ENCODE assay signal across 8 cellular contexts in genomic region chrX:48802813-48803261, GRCh38. TPM values are rescaled to one million over a fixed set of nuclear protein-coding genes. Genes with fewer than 3 reads are reported as not detected.
A peak's percentile ranks its signal among the peaks of the same experiment; 100 is the strongest.
DNase-seq lines count a peak whose midpoint lies in the region; ATAC-seq, FAIRE-seq and TF ChIP-seq lines count a peak whose summit lies in the region.

No MANE protein-coding gene starts in this region.

- ATAC-seq in Panc1 (no peak), GM18502 (IDR thresholded peaks at IDR 0.05; ENCODE audit: poor library complexity, unreplicated experiment) (no peak), GM18511 (IDR thresholded peaks at IDR 0.05; ENCODE audit: unreplicated experiment) (no peak), HG02870 (IDR thresholded peaks at IDR 0.05; ENCODE audit: unreplicated experiment) (no peak)

- in situ Hi-C loops in Panc1 (cut with HindIII; ENCODE audit: low pct_unique_long_range_greater_than_20kb, low sequenced_read_pairs): no loop called here

- H3K9ac ChIP-seq in endothelial cell of umbilical vein (replicated peaks; ENCODE audit: extremely low read depth, insufficient read depth, low read length): peak overlapping the region; percentile 94

- no peaks in the 10 kb centered on the region for H4K20me1 ChIP-seq in endothelial cell of umbilical vein (replicated peaks; ENCODE audit: control insufficient read depth, extremely low read depth, insufficient read depth, low read length)

- H3K4me3 ChIP-seq in CD8-positive, alpha-beta memory T cell (ENCODE audit: low read length): peak overlapping the region; percentile 74
- peak overlapping the region; percentile 64 to 73 for H3K4me3 ChIP-seq in Panc1 (ENCODE audit: low read depth in 2 of 2, low read length in 2 of 2)
- peak overlapping the region; percentile 57 to 75 (median 58) for H3K4me3 ChIP-seq in endothelial cell of umbilical vein (replicated peaks in 1 of 3; ENCODE audit: insufficient read depth in 1 of 3, low read depth in 1 of 3, low read length in 3 of 3)
- H3K4me3 ChIP-seq in ovary: peak overlapping the region; percentile 60

- BruUV-seq in Panc1 (replicated peaks; lab: Mats Ljungman, UMichigan) (no TSS peak), endothelial cell of umbilical vein (replicated peaks; lab: Mats Ljungman, UMichigan) (TSS peak; percentile 63)

- dilution Hi-C loops in endothelial cell of umbilical vein (cut with MboI; ENCODE audit: extremely low pct_ligation_motif_present, low sequenced_read_pairs): no loop called here

- CTCF ChIA-PET in CD8-positive, alpha-beta memory T cell (lab: Charles Lee): no interaction called here
- CTCF ChIA-PET in Panc1 (lab: Charles Lee) (no interaction called here), endothelial cell of umbilical vein (lab: Charles Lee) (no interaction called here)

- TF ChIP-seq POLR2A in endothelial cell of umbilical vein (IDR thresholded peaks at IDR 0.05; ENCODE audit: low read depth, low read length) (no peak), ovary (IDR thresholded peaks at IDR 0.05) (no peak)

- peak; percentile 43 for FAIRE-seq in endothelial cell of umbilical vein (lab: Jason Lieb, UNC)

- peak overlapping the region; percentile 40 for H2AFZ ChIP-seq in endothelial cell of umbilical vein (ENCODE audit: low read depth, low read length)

- H3K9me3 Mint-ChIP-seq in CD8-positive, alpha-beta memory T cell: no peaks in the 10 kb centered on the region

- H3K4me1 ChIP-seq in CD8-positive, alpha-beta memory T cell (ENCODE audit: insufficient read depth, low read length): peaks cover 5% of the 10 kb centered on the region
- H3K4me1 ChIP-seq in Panc1 (ENCODE audit: control insufficient read depth, insufficient read depth, low read length) (0 out of 2 replicates have a peak, but pooled peaks cover 3% of the 10 kb centered on the region), endothelial cell of umbilical vein (ENCODE audit: control insufficient read depth, extremely low read depth, insufficient read depth, low read length) (peaks cover 4% of the 10 kb centered on the region), ovary (ENCODE audit: insufficient read depth) (peaks cover 2% of the 10 kb centered on the region)

- peak overlapping the region in 6 of 8 donors; percentile 63 to 100 (median 99) for H3K27ac Mint-ChIP-seq in CD8-positive, alpha-beta memory T cell

- H3K27me3 Mint-ChIP-seq in CD8-positive, alpha-beta memory T cell: peaks cover 0 to 3% of the 10 kb centered on the region in 2 donors

- no peaks in the 10 kb centered on the region for H3K9me3 ChIP-seq in CD8-positive, alpha-beta memory T cell (ENCODE audit: low read length)
- no peaks in the 10 kb centered on the region for H3K9me3 ChIP-seq in Panc1 (ENCODE audit: control insufficient read depth, insufficient read depth, low read depth, low read length)
- H3K9me3 ChIP-seq in endothelial cell of umbilical vein (replicated peaks; ENCODE audit: control insufficient read depth, insufficient read depth, low read length): no peaks in the 10 kb centered on the region
- no peaks in the 10 kb centered on the region for H3K9me3 ChIP-seq in ovary

- intact Hi-C loops in Panc1 (cut with micrococcal nuclease; ENCODE audit: unreplicated experiment): no loop called here
- intact Hi-C loops in endothelial cell of umbilical vein (cut with micrococcal nuclease): no loop called here
- intact Hi-C loops in ovary (cut with DNase I): no loop called here

- TF ChIP-seq CTCF in Panc1 (IDR thresholded peaks at IDR 0.05) (no peak), endothelial cell of umbilical vein (IDR thresholded peaks at IDR 0.05; ENCODE audit: extremely low read depth in 1 of 2, insufficient read depth in 1 of 2, low read depth in 1 of 2, low read length in 2 of 2) (no peak), ovary (IDR thresholded peaks at IDR 0.05) (no peak)

- no peaks in the 10 kb centered on the region for H3K79me2 ChIP-seq in endothelial cell of umbilical vein (ENCODE audit: control insufficient read depth, insufficient read depth, low read length)

- no peak for DNase-seq in CD8-positive, alpha-beta memory T cell
- DNase-seq in Panc1 (ENCODE audit: low read depth, low spot score): no peak
- DNase-seq in endothelial cell of umbilical vein (ENCODE audit: low read depth, low spot score): peak; percentile 0
- no peak for DNase-seq in ovary
- no peak for DNase-seq in anterior cingulate cortex (lab: John Stamatoyannopoulos, UW)

- POLR2A ChIA-PET in CD8-positive, alpha-beta memory T cell (lab: Charles Lee): interaction anchor here (0.6 kb wide), 1 partner anchor 18 kb away, joined by 4 read pairs; no protein-coding TSS in a partner anchor
- POLR2A ChIA-PET in Panc1 (lab: Charles Lee): no interaction called here
- POLR2A ChIA-PET in endothelial cell of umbilical vein (lab: Charles Lee): no interaction called here

- H3K4me2 ChIP-seq in endothelial cell of umbilical vein (ENCODE audit: insufficient read depth, low read length): peak overlapping the region; percentile 45

- no peak for TF ChIP-seq EP300 in ovary (IDR thresholded peaks at IDR 0.05)

- 54 to 63% (median 60%) methylated on average over 7 of the region's 7 CpGs for WGBS in ovary, 3 donors

- H3K9me1 ChIP-seq in endothelial cell of umbilical vein (replicated peaks; ENCODE audit: control insufficient read depth, extremely low read depth, insufficient read depth, low read length): no peaks in the 10 kb centered on the region

- H3K27me3 ChIP-seq in CD8-positive, alpha-beta memory T cell (ENCODE audit: insufficient read depth, low read length, poor library complexity, severe bottlenecking): no peaks in the 10 kb centered on the region
- H3K27me3 ChIP-seq in Panc1 (ENCODE audit: control insufficient read depth, insufficient read depth, low read length): no peaks in the 10 kb centered on the region
- no peaks in the 10 kb centered on the region for H3K27me3 ChIP-seq in endothelial cell of umbilical vein (ENCODE audit: control insufficient read depth in 2 of 2, insufficient read depth in 2 of 2, low read length in 2 of 2)
- no peaks in the 10 kb centered on the region for H3K27me3 ChIP-seq in ovary

- peaks cover 0 to 35% (median 0%) of the 10 kb centered on the region in 3 donors for H3K36me3 Mint-ChIP-seq in CD8-positive, alpha-beta memory T cell

- peak overlapping the region; percentile 45 to 97 (median 94) for H3K4me3 Mint-ChIP-seq in CD8-positive, alpha-beta memory T cell

- H3K36me3 ChIP-seq in CD8-positive, alpha-beta memory T cell (ENCODE audit: insufficient read depth, low read length): no peaks in the 10 kb centered on the region
- H3K36me3 ChIP-seq in Panc1 (ENCODE audit: control insufficient read depth, insufficient read depth, low read length) (peaks cover 3% of the 10 kb centered on the region; the same call in 1 of the 2 replicates), endothelial cell of umbilical vein (ENCODE audit: control insufficient read depth in 2 of 2, extremely low read depth in 1 of 2, insufficient read depth in 2 of 2, low read length in 2 of 2) (no peaks in the 10 kb centered on the region), ovary (no peaks in the 10 kb centered on the region)

- H3K4me1 Mint-ChIP-seq in CD8-positive, alpha-beta memory T cell: peaks cover 13 to 23% (median 15%) of the 10 kb centered on the region in 3 donors

- peak overlapping the region; percentile 94 for H3K27ac ChIP-seq in CD8-positive, alpha-beta memory T cell (ENCODE audit: low read depth, low read length)
- H3K27ac ChIP-seq in Panc1 (ENCODE audit: low read length) (peak overlapping the region; percentile 91), endothelial cell of umbilical vein (ENCODE audit: insufficient read depth, low read depth, low read length) (peak overlapping the region; percentile 87), ovary (peak overlapping the region; percentile 76 to 89)

RNA-seq across cellular contexts. Expression of gene HDAC6, which starts 1.0 kb away (rescaled TPM):
- 10 to 100 TPM; 53.5 to 65.0 TPM for total RNA-seq in CD8-positive, alpha-beta memory T cell
- polyA plus RNA-seq in CD8-positive, alpha-beta memory T cell: 25.7 TPM
- total RNA-seq in Panc1 (2021; ENCODE audit: unreplicated experiment) (97.1 TPM), endothelial cell of umbilical vein (58.4 and 65.7 TPM in 2 replicates), ovary (100 to 1,000 TPM in 2 of 7 donors, 10 to 100 TPM in 5; 49.1 to 115 (median 86.1) TPM)
- 81.1 TPM for polyA plus RNA-seq in Panc1 (2012; ENCODE audit: insufficient read length)
- polyA plus RNA-seq in endothelial cell of umbilical vein (43.7 and 49.3 TPM in 2 replicates), ovary (10 to 100 TPM; 56.7 to 95.3 TPM)
- polyA plus RNA-seq in endothelial cell of umbilical vein (2011; cell fraction: cytosol; rRNA removed): 22.4 and 22.6 TPM in 2 replicates
- polyA plus RNA-seq in endothelial cell of umbilical vein (2011; cell fraction: nucleus; rRNA removed): 271 and 309 TPM in 2 replicates
- polyA plus RNA-seq in endothelial cell of umbilical vein (2012): 36.8 and 47.7 TPM in 2 replicates
- polyA minus RNA-seq in endothelial cell of umbilical vein: 48.6 and 68.9 TPM in 2 replicates
- polyA minus RNA-seq in endothelial cell of umbilical vein (2011; cell fraction: cytosol; rRNA and poly(A)+ RNA removed): 21.3 TPM
- polyA minus RNA-seq in endothelial cell of umbilical vein (2011; cell fraction: nucleus; rRNA and poly(A)+ RNA removed): 48.4 and 57.2 TPM in 2 replicates

RNA-seq across cellular contexts. Expression of gene GATA1, which starts 16.4 kb away (rescaled TPM):
- total RNA-seq in CD8-positive, alpha-beta memory T cell: not detected
- not detected for polyA plus RNA-seq in CD8-positive, alpha-beta memory T cell
- 0.23 TPM for total RNA-seq in Panc1 (2021; ENCODE audit: unreplicated experiment)
- polyA plus RNA-seq in Panc1 (2012; ENCODE audit: insufficient read length): not detected
- not detected in 2 replicates for total RNA-seq in endothelial cell of umbilical vein
- polyA plus RNA-seq in endothelial cell of umbilical vein: not detected in 2 replicates
- polyA plus RNA-seq in endothelial cell of umbilical vein (2011; cell fraction: cytosol; rRNA removed): not detected in 2 replicates
- not detected in 2 replicates for polyA plus RNA-seq in endothelial cell of umbilical vein (2011; cell fraction: nucleus; rRNA removed)
- polyA plus RNA-seq in endothelial cell of umbilical vein (2012): not detected in 2 replicates
- 4.2 and 4.6 TPM in 2 replicates for polyA minus RNA-seq in endothelial cell of umbilical vein
- not detected for polyA minus RNA-seq in endothelial cell of umbilical vein (2011; cell fraction: cytosol; rRNA and poly(A)+ RNA removed)
- polyA minus RNA-seq in endothelial cell of umbilical vein (2011; cell fraction: nucleus; rRNA and poly(A)+ RNA removed): not detected in 2 replicates
- total RNA-seq in ovary: under 1 TPM in 1 of 7 donors, not detected in 6; 0.46 TPM
- under 1 TPM in 1 of 2 donors, not detected in 1; 0.08 TPM for polyA plus RNA-seq in ovary

RNA-seq across cellular contexts. Expression of gene ERAS, which starts 23.5 kb away (rescaled TPM):
- total RNA-seq in CD8-positive, alpha-beta memory T cell: under 1 TPM in 1 of 2 experiments, not detected in 1; 0.18 TPM
- not detected for polyA plus RNA-seq in CD8-positive, alpha-beta memory T cell
- 0.23 TPM for total RNA-seq in Panc1 (2021; ENCODE audit: unreplicated experiment)
- polyA plus RNA-seq in Panc1 (2012; ENCODE audit: insufficient read length): 0.36 TPM
- not detected in 2 replicates for total RNA-seq in endothelial cell of umbilical vein
- polyA plus RNA-seq in endothelial cell of umbilical vein: 0.14 TPM in 1 of 2 replicates, not detected in the other
- not detected in 2 replicates for polyA plus RNA-seq in endothelial cell of umbilical vein (2011; cell fraction: cytosol; rRNA removed)
- 0.21 TPM in 1 of 2 replicates, not detected in the other for polyA plus RNA-seq in endothelial cell of umbilical vein (2011; cell fraction: nucleus; rRNA removed)
- polyA plus RNA-seq in endothelial cell of umbilical vein (2012): not detected in 2 replicates
- not detected in 2 replicates for polyA minus RNA-seq in endothelial cell of umbilical vein
- polyA minus RNA-seq in endothelial cell of umbilical vein (2011; cell fraction: cytosol; rRNA and poly(A)+ RNA removed): not detected
- not detected in 2 replicates for polyA minus RNA-seq in endothelial cell of umbilical vein (2011; cell fraction: nucleus; rRNA and poly(A)+ RNA removed)
- total RNA-seq in ovary: not detected
- polyA plus RNA-seq in ovary: not detected

RNA-seq across cellular contexts. Expression of gene PCSK1N, which starts 32.6 kb away (rescaled TPM):
- 1 to 10 TPM; 2.3 to 3.2 TPM for total RNA-seq in CD8-positive, alpha-beta memory T cell
- polyA plus RNA-seq in CD8-positive, alpha-beta memory T cell: 11.1 TPM
- total RNA-seq in Panc1 (2021; ENCODE audit: unreplicated experiment) (17.8 TPM), endothelial cell of umbilical vein (0.44 TPM in 1 of 2 replicates, not detected in the other), ovary (10 to 100 TPM in 1 of 7 donors, 1 to 10 TPM in 2, under 1 TPM in 4; 0.43 to 10.6 (median 0.84) TPM)
- 24.7 TPM for polyA plus RNA-seq in Panc1 (2012; ENCODE audit: insufficient read length)
- polyA plus RNA-seq in endothelial cell of umbilical vein (not detected in 2 replicates), ovary (under 1 TPM in 1 of 2 donors, not detected in 1; 0.41 TPM)
- 0.06 TPM in 1 of 2 replicates, not detected in the other for polyA plus RNA-seq in endothelial cell of umbilical vein (2011; cell fraction: cytosol; rRNA removed)
- polyA plus RNA-seq in endothelial cell of umbilical vein (2011; cell fraction: nucleus; rRNA removed): not detected in 2 replicates
- polyA plus RNA-seq in endothelial cell of umbilical vein (2012): 0.27 TPM in 1 of 2 replicates, not detected in the other
- polyA minus RNA-seq in endothelial cell of umbilical vein: not detected in 2 replicates
- polyA minus RNA-seq in endothelial cell of umbilical vein (2011; cell fraction: cytosol; rRNA and poly(A)+ RNA removed): not detected
- not detected in 2 replicates for polyA minus RNA-seq in endothelial cell of umbilical vein (2011; cell fraction: nucleus; rRNA and poly(A)+ RNA removed)

RNA-seq across cellular contexts. Expression of gene GLOD5, which starts 41.3 kb away (rescaled TPM):
- total RNA-seq in CD8-positive, alpha-beta memory T cell: not detected
- not detected for polyA plus RNA-seq in CD8-positive, alpha-beta memory T cell
- not detected for total RNA-seq in Panc1 (2021; ENCODE audit: unreplicated experiment)
- not detected for polyA plus RNA-seq in Panc1 (2012; ENCODE audit: insufficient read length)
- not detected in 2 replicates for total RNA-seq in endothelial cell of umbilical vein
- not detected in 2 replicates for polyA plus RNA-seq in endothelial cell of umbilical vein
- polyA plus RNA-seq in endothelial cell of umbilical vein (2011; cell fraction: cytosol; rRNA removed): not detected in 2 replicates
- polyA plus RNA-seq in endothelial cell of umbilical vein (2011; cell fraction: nucleus; rRNA removed): not detected in 2 replicates
- not detected in 2 replicates for polyA plus RNA-seq in endothelial cell of umbilical vein (2012)
- polyA minus RNA-seq in endothelial cell of umbilical vein: not detected in 2 replicates
- not detected for polyA minus RNA-seq in endothelial cell of umbilical vein (2011; cell fraction: cytosol; rRNA and poly(A)+ RNA removed)
- polyA minus RNA-seq in endothelial cell of umbilical vein (2011; cell fraction: nucleus; rRNA and poly(A)+ RNA removed): not detected in 2 replicates
- not detected for total RNA-seq in ovary
- polyA plus RNA-seq in ovary: not detected
